19 cellular contexts compared by ENCODE assay signal in genomic region chr11:72242141-72242540, GRCh38. TPM values are rescaled to one million over a fixed set of nuclear protein-coding genes. Genes with fewer than 3 reads are reported as not detected.
DNase-seq lines count a peak whose midpoint lies in the region; ATAC-seq and TF ChIP-seq lines count a peak whose summit lies in the region.
"Had no signal": no experiment of that assay in that cellular context is flagged by ENCODE, and none has a peak within 500 bp of the region (broad histone marks: within the 10 kb centered on the region; RNA-seq: fewer than 3 reads in every experiment).

No MANE protein-coding gene starts in this region.

- peaks cover 33% of the 10 kb centered on the region for H3K4me1 Mint-ChIP-seq in activated naive CD8-positive, alpha-beta T cell (ENCODE audit: low read depth)
- H3K4me1 Mint-ChIP-seq in activated naive CD8-positive, alpha-beta T cell treated with anti-CD3 and anti-CD28 coated beads for 36 hours: peaks cover 24% of the 10 kb centered on the region
- H3K4me1 Mint-ChIP-seq in WTC11: peaks cover 41% of the 10 kb centered on the region
- peaks cover 10 to 43% of the 10 kb centered on the region in 2 donors for H3K4me1 Mint-ChIP-seq in natural killer cell

- POLR2A ChIA-PET in WTC11 (lab: Charles Lee): no interaction called here

- H3K4me3 Mint-ChIP-seq in activated naive CD8-positive, alpha-beta T cell: peak overlapping the region; percentile 21
- H3K4me3 Mint-ChIP-seq in activated naive CD8-positive, alpha-beta T cell treated with anti-CD3 and anti-CD28 coated beads for 36 hours: no peak overlapping the region
- H3K4me3 Mint-ChIP-seq in WTC11 (0 out of 2 replicates have a peak overlapping the region, but pooled peaks have one; percentile 7), natural killer cell (peak overlapping the region; percentile 7)
- H3K4me3 Mint-ChIP-seq: CD8-positive, alpha-beta T cell had no signal

- CTCF ChIA-PET in WTC11 (lab: Charles Lee): interaction anchor here (3.1 to 7.5 kb wide), 2 partner anchors 172 to 191 kb away, joined by 18 to 89 read pairs; partner anchors contain the start of gene CLPB

- intact Hi-C loops in natural killer cell (cut with micrococcal nuclease) (no loop called here), Right ventricle myocardium inferior (cut with DNase I) (loop anchor here (5.0 kb wide), 1 partner anchor 190 kb away; the partner anchor contains the start of gene CLPB)

- H3K27ac Mint-ChIP-seq in activated naive CD8-positive, alpha-beta T cell: no peak overlapping the region
- no peak overlapping the region for H3K27ac Mint-ChIP-seq in activated naive CD8-positive, alpha-beta T cell treated with anti-CD3 and anti-CD28 coated beads for 36 hours
- H3K27ac Mint-ChIP-seq in WTC11 (no peak overlapping the region), natural killer cell (no peak overlapping the region)
- H3K27ac Mint-ChIP-seq: CD8-positive, alpha-beta T cell had no signal

- no peak for TF ChIP-seq CTCF in WTC11 (IDR thresholded peaks at IDR 0.05)
- TF ChIP-seq CTCF in natural killer cell (IDR thresholded peaks at IDR 0.05): no peak

- ATAC-seq in WTC11 (no peak), natural killer cell (no peak), GM18868 (IDR thresholded peaks at IDR 0.05; ENCODE audit: unreplicated experiment) (no peak), Right ventricle myocardium inferior (no peak), GM21576 (IDR thresholded peaks at IDR 0.05; ENCODE audit: unreplicated experiment) (no peak)
- ATAC-seq: CD8-positive, alpha-beta T cell had no signal

- peaks cover 2% of the 10 kb centered on the region for H3K36me3 Mint-ChIP-seq in activated naive CD8-positive, alpha-beta T cell
- H3K36me3 Mint-ChIP-seq in activated naive CD8-positive, alpha-beta T cell treated with anti-CD3 and anti-CD28 coated beads for 36 hours: peaks cover 2% of the 10 kb centered on the region
- H3K36me3 Mint-ChIP-seq in WTC11 (no peaks in the 10 kb centered on the region), natural killer cell (no peaks in the 10 kb centered on the region)

- DNase-seq in activated naive CD8-positive, alpha-beta T cell treated with anti-CD3 and anti-CD28 coated beads for 36 hours: no peak
- DNase-seq in WTC11 (ENCODE audit: low spot score) (no peak), natural killer cell (no peak), Right ventricle myocardium inferior (ENCODE audit: missing footprints) (no peak)
- DNase-seq in activated CD8-positive, alpha-beta memory T cell treated with anti-CD3 and anti-CD28 coated beads for 24 hours: no peak
- DNase-seq: CD8-positive, alpha-beta T cell; DMS53; EL; GM23248; NCI-H1105 treated with DMSO at 0.1 percent for 48 hours; NCI-H1694 treated with DMSO at 0.1 percent for 48 hours; Peyer's patch; Right ventricle myocardium superior had no signal

- no peaks in the 10 kb centered on the region for H3K9me3 Mint-ChIP-seq in activated naive CD8-positive, alpha-beta T cell (ENCODE audit: low read depth)
- no peaks in the 10 kb centered on the region for H3K9me3 Mint-ChIP-seq in activated naive CD8-positive, alpha-beta T cell treated with anti-CD3 and anti-CD28 coated beads for 36 hours
- H3K9me3 Mint-ChIP-seq in WTC11 (no peaks in the 10 kb centered on the region), natural killer cell (no peaks in the 10 kb centered on the region)
- H3K9me3 Mint-ChIP-seq: CD8-positive, alpha-beta T cell had no signal

- peaks cover 32% of the 10 kb centered on the region for H3K27me3 Mint-ChIP-seq in activated naive CD8-positive, alpha-beta T cell
- H3K27me3 Mint-ChIP-seq in activated naive CD8-positive, alpha-beta T cell treated with anti-CD3 and anti-CD28 coated beads for 36 hours: peaks cover 46% of the 10 kb centered on the region
- H3K27me3 Mint-ChIP-seq in WTC11 (ENCODE audit: low read depth) (peaks cover 54% of the 10 kb centered on the region), natural killer cell (ENCODE audit: low read depth in 2 of 2) (peaks cover 34 to 42% of the 10 kb centered on the region in 2 donors)

TF ChIP-seq in WTC11, 78 proteins besides CTCF, POLR2A, EP300 and RAD21:
- TF ChIP-seq NFYB (CRISPR knock-in tag; conservative IDR thresholded peaks at IDR 0.05; ENCODE audit: low read depth) (no peak), FOXK1 (CRISPR knock-in tag; IDR thresholded peaks at IDR 0.05) (no peak), NR3C1 (CRISPR knock-in tag; conservative IDR thresholded peaks at IDR 0.05; ENCODE audit: low read depth) (no peak), ZNF281 (CRISPR knock-in tag; IDR thresholded peaks at IDR 0.05) (no peak), MXD4 (CRISPR knock-in tag; IDR thresholded peaks at IDR 0.05; ENCODE audit: borderline replicate concordance) (no peak), CREM (CRISPR knock-in tag; IDR thresholded peaks at IDR 0.05) (no peak), ZNF317 (CRISPR knock-in tag; IDR thresholded peaks at IDR 0.05; ENCODE audit: borderline replicate concordance, low read depth) (no peak), GRHL2 (CRISPR knock-in tag; IDR thresholded peaks at IDR 0.05; ENCODE audit: insufficient replicate concordance, severe bottlenecking) (no peak), TCF7 (CRISPR knock-in tag; IDR thresholded peaks at IDR 0.05; ENCODE audit: low read depth) (no peak), ZNF219 (CRISPR knock-in tag; IDR thresholded peaks at IDR 0.05; ENCODE audit: borderline replicate concordance) (no peak), PREB (CRISPR knock-in tag; IDR thresholded peaks at IDR 0.05; ENCODE audit: borderline replicate concordance) (no peak), NFE2L1 (CRISPR knock-in tag; IDR thresholded peaks at IDR 0.05) (no peak)

RNA-seq across cellular contexts. Expression of gene PHOX2A, which starts 1.8 kb away (rescaled TPM):
- total RNA-seq in activated naive CD8-positive, alpha-beta T cell treated with anti-CD3 and anti-CD28 coated beads for 36 hours: not detected
- total RNA-seq in WTC11 (2021): 1.3 to 1.6 TPM (median 1.3 TPM) in 3 replicates
- not detected for total RNA-seq in natural killer cell
- total RNA-seq in Right ventricle myocardium inferior: not detected
- total RNA-seq: A172; CD8-positive, alpha-beta T cell; GM23248; LHCN-M2; NCI-H460; Peyer's patch; Right ventricle myocardium superior had no signal

RNA-seq across cellular contexts. Expression of gene INPPL1, which starts 17.6 kb away (rescaled TPM):
- 10 to 100 TPM; 69.5 to 71.2 TPM for total RNA-seq in activated naive CD8-positive, alpha-beta T cell treated with anti-CD3 and anti-CD28 coated beads for 36 hours
- total RNA-seq in WTC11 (2021) (125 to 138 TPM (median 136 TPM) in 3 replicates), natural killer cell (100 to 1,000 TPM; 193 to 207 (median 195) TPM), Right ventricle myocardium inferior (130 TPM)

RNA-seq across cellular contexts. Expression of gene FOLR2, which starts 25.5 kb away (rescaled TPM):
- total RNA-seq in activated naive CD8-positive, alpha-beta T cell treated with anti-CD3 and anti-CD28 coated beads for 36 hours: not detected
- total RNA-seq in WTC11 (2021): not detected in 3 replicates
- total RNA-seq in natural killer cell: not detected
- 33.1 TPM for total RNA-seq in Right ventricle myocardium inferior
- total RNA-seq: A172; CD8-positive, alpha-beta T cell; GM23248; LHCN-M2; NCI-H460 had no signal

RNA-seq across cellular contexts. Expression of gene FOLR1, which starts 50.2 kb away (rescaled TPM):
- not detected for total RNA-seq in activated naive CD8-positive, alpha-beta T cell treated with anti-CD3 and anti-CD28 coated beads for 36 hours
- total RNA-seq in WTC11 (2021) (0.35 to 0.87 TPM (median 0.85 TPM) in 3 replicates), natural killer cell (not detected), Right ventricle myocardium inferior (1.2 TPM)
- total RNA-seq: A172; CD8-positive, alpha-beta T cell; GM23248; NCI-H460; Peyer's patch had no signal

Comparison
In these comparisons a context has a peak if more than half of its experiments do, and no peak if none do; other contexts are left out.
1. RNA of gene FOLR2, which starts 25.5 kb away (total RNA-seq): 33.1 TPM in Right ventricle myocardium inferior (single experiment); not detected in natural killer cell, not detected in WTC11 and not detected in activated naive CD8-positive, alpha-beta T cell treated with anti-CD3 and anti-CD28 coated beads for 36 hours; every median in the first group is over 10 times any median in the second.